In genomic region chr15:92606126-92606835, GRCh38 we compare ENCODE assay signal across 16 cellular contexts.
"Had no signal": no experiment of that assay in that cellular context is flagged by ENCODE, and none has a peak within 500 bp of the region (broad histone marks: within the 10 kb centered on the region; RNA-seq: fewer than 3 reads in every experiment).

No MANE protein-coding gene starts in this region.

- ATAC-seq: gastrocnemius medialis, heart right ventricle, left ventricle myocardium superior, pancreas had no signal

- H3K4me3 ChIP-seq: adrenal gland, gastrocnemius medialis, heart right ventricle, pancreas, stomach, thoracic aorta had no signal

- H3K36me3 ChIP-seq: adrenal gland, gastrocnemius medialis, heart right ventricle, pancreas, stomach, thoracic aorta had no signal

- H3K9me3 ChIP-seq: adrenal gland, gastrocnemius medialis, heart right ventricle, pancreas, stomach, thoracic aorta had no signal

- H3K4me3 Mint-ChIP-seq: activated B cell treated with CpG ODN at 0.5 μM for 24 hours; activated CD4-positive, alpha-beta T cell treated with anti-CD3 and anti-CD28 coated beads, Interleukin-2, amount 10 ng/mL, durations not matched to agents 7 days and 5 days had no signal

- H3K4me1 ChIP-seq: adrenal gland, heart right ventricle, pancreas had no signal

- H3K27me3 Mint-ChIP-seq: activated B cell treated with CpG ODN at 0.5 μM for 24 hours; activated CD4-positive, alpha-beta T cell treated with anti-CD3 and anti-CD28 coated beads, Interleukin-2, amount 10 ng/mL, durations not matched to agents 7 days and 5 days had no signal

- H3K9me3 Mint-ChIP-seq: activated CD4-positive, alpha-beta T cell treated with anti-CD3 and anti-CD28 coated beads, Interleukin-2, amount 10 ng/mL, durations not matched to agents 7 days and 5 days had no signal

- DNase-seq: activated B cell treated with CpG ODN at 0.5 μM for 24 hours; activated CD4-positive, alpha-beta T cell treated with anti-CD3 and anti-CD28 coated beads, Interleukin-2, amount 10 ng/mL, durations not matched to agents 7 days and 5 days; activated CD8-positive, alpha-beta memory T cell treated with anti-CD3 and anti-CD28 coated beads for 24 hours; activated naive CD4-positive, alpha-beta T cell treated with anti-CD3 and anti-CD28 coated beads, Interleukin-2, amount 50 U/mL, for 16 hours; central memory CD4-positive, alpha-beta T cell; cortex of kidney; effector CD8-positive, alpha-beta T cell; gastrocnemius medialis; heart right ventricle; left ventricle myocardium superior; pancreas; stimulated activated CD4-positive, alpha-beta T cell treated with anti-CD3 and anti-CD28 coated beads, Interleukin-15, amount 100 ng/mL, for 24 hours; stimulated activated CD4-positive, alpha-beta T cell treated with anti-CD3 and anti-CD28 coated beads, Interleukin-4, amount 100 ng/mL, for 4 hours had no signal

- H3K4me1 Mint-ChIP-seq: activated B cell treated with CpG ODN at 0.5 μM for 24 hours; activated CD4-positive, alpha-beta T cell treated with anti-CD3 and anti-CD28 coated beads, Interleukin-2, amount 10 ng/mL, durations not matched to agents 7 days and 5 days had no signal

- H3K27me3 ChIP-seq: adrenal gland, gastrocnemius medialis, heart right ventricle, pancreas, stomach had no signal

- H3K27ac Mint-ChIP-seq: activated B cell treated with CpG ODN at 0.5 μM for 24 hours; activated CD4-positive, alpha-beta T cell treated with anti-CD3 and anti-CD28 coated beads, Interleukin-2, amount 10 ng/mL, durations not matched to agents 7 days and 5 days had no signal
